In genomic region chr12:122183588-122183940, GRCh38 we compare ENCODE assay signal across 12 cellular contexts. TPM values are rescaled to one million over a fixed set of nuclear protein-coding genes. Genes with fewer than 3 reads are reported as not detected.
DNase-seq lines count a peak whose midpoint lies in the region; ATAC-seq, FAIRE-seq and TF ChIP-seq lines count a peak whose summit lies in the region.
"Had no signal": no experiment of that assay in that cellular context is flagged by ENCODE, and none has a peak within 500 bp of the region (broad histone marks: within the 10 kb centered on the region; RNA-seq: fewer than 3 reads in every experiment).

No MANE protein-coding gene starts in this region.

- no peak overlapping the region for H3K27ac Mint-ChIP-seq in activated B cell treated with CpG ODN at 0.5 μM for 24 hours

- WGBS in GM23248 (ENCODE audit: low coverage in 1 of 2, low lambda C conversion rate in 2 of 2, missing lambda C conversion rate in 2 of 2), 2 experiments = 71 to 80% methylated on average over 10 of the region's 10 CpGs

- H3K4me1 ChIP-seq in GM23248 (ENCODE audit: insufficient read depth) = peaks cover 4% of the 10 kb centered on the region; the same call in 1 of the 2 replicates
- H3K4me1 ChIP-seq in uterus = no peaks in the 10 kb centered on the region

- H3K4me3 Mint-ChIP-seq in activated B cell treated with CpG ODN at 0.5 μM for 24 hours = peak overlapping the region; percentile 66

- no peaks in the 10 kb centered on the region for H3K79me2 ChIP-seq in GM23248 (ENCODE audit: insufficient read depth)

- H2AFZ ChIP-seq in GM23248 = peak overlapping the region; percentile 80

- POLR2A ChIA-PET in activated B cell treated with CpG ODN at 0.5 μM for 24 hours (lab: Charles Lee) = interaction anchor here (0.5 to 0.9 kb wide), 2 partner anchors 39 to 42 kb away, joined by 3 to 5 read pairs; partner anchors contain the start of gene DIABLO

- H3K27me3 ChIP-seq in GM23248 (replicated peaks; ENCODE audit: insufficient read depth) (no peaks in the 10 kb centered on the region), uterus (no peaks in the 10 kb centered on the region)

- TF ChIP-seq CTCF in activated B cell treated with CpG ODN at 0.5 μM for 24 hours (IDR thresholded peaks at IDR 0.05) (no peak), uterus (IDR thresholded peaks at IDR 0.05) (no peak)

- no peaks in the 10 kb centered on the region for H3K9me2 ChIP-seq in GM23248 (ENCODE audit: insufficient read depth)

- peak overlapping the region; percentile 70 for H3K9ac ChIP-seq in GM23248

- in situ Hi-C loops in GM23248 (cut with MboI) = no loop called here

- peak overlapping the region; percentile 63 for H3K4me2 ChIP-seq in GM23248 (ENCODE audit: unreplicated experiment)

- H3F3A ChIP-seq in GM23248 (ENCODE audit: insufficient read depth) = peaks cover 8% of the 10 kb centered on the region

- no peaks in the 10 kb centered on the region for H3K27me3 Mint-ChIP-seq in activated B cell treated with CpG ODN at 0.5 μM for 24 hours

- no peak for DNase-seq in GM23248
- DNase-seq in activated B cell treated with CpG ODN at 0.5 μM for 24 hours = no peak
- no peak for DNase-seq in left ventricle myocardium superior
- DNase-seq in retina = peak; percentile 40
- DNase-seq in MV-4-11 (lab: John Stamatoyannopoulos, UW) = no peak
- no peak for DNase-seq in frontal cortex (ENCODE audit: low spot score in 2 of 2)
- DNase-seq in uterus = no peak
- DNase-seq: Karpas-422, midbrain had no signal

- no peaks in the 10 kb centered on the region for H3K36me3 Mint-ChIP-seq in activated B cell treated with CpG ODN at 0.5 μM for 24 hours (ENCODE audit: low read depth)

- TF ChIP-seq POLR2A in uterus (IDR thresholded peaks at IDR 0.05) = no peak

- H3K27ac ChIP-seq in GM23248 (no peak overlapping the region), uterus (no peak overlapping the region)

- no peak for ATAC-seq in activated B cell treated with CpG ODN at 0.5 μM for 24 hours (ENCODE audit: low read depth)
- peak; percentile 15 for ATAC-seq in left ventricle myocardium superior
- no peak for ATAC-seq in HG03135 (IDR thresholded peaks at IDR 0.05; ENCODE audit: unreplicated experiment)
- ATAC-seq: HCT116 had no signal

- no peaks in the 10 kb centered on the region for H3K36me3 ChIP-seq in GM23248 (ENCODE audit: low read depth)
- H3K36me3 ChIP-seq in uterus = no peaks in the 10 kb centered on the region

- H3K4me1 Mint-ChIP-seq in activated B cell treated with CpG ODN at 0.5 μM for 24 hours = peaks cover 20% of the 10 kb centered on the region

- peak overlapping the region; percentile 68; the same call in 1 of the 2 replicates for H3K4me3 ChIP-seq in GM23248
- H3K4me3 ChIP-seq in uterus = peak overlapping the region in 1 of 2 donors; percentile 34

- CTCF ChIA-PET in activated B cell treated with CpG ODN at 0.5 μM for 24 hours (lab: Charles Lee) = no interaction called here

- intact Hi-C loops in activated B cell treated with CpG ODN at 0.5 μM for 24 hours (cut with micrococcal nuclease) (no loop called here), left ventricle myocardium superior (cut with micrococcal nuclease) (no loop called here), uterus (cut with DNase I; ENCODE audit: low total_unique reads) (no loop called here)

- no peak for FAIRE-seq in frontal cortex (lab: Jason Lieb, UNC)

- H4K20me1 ChIP-seq in GM23248 (ENCODE audit: insufficient read depth) = no peaks in the 10 kb centered on the region

- no peaks in the 10 kb centered on the region for H3K9me3 Mint-ChIP-seq in activated B cell treated with CpG ODN at 0.5 μM for 24 hours

- H3K9me3 ChIP-seq in GM23248 (ENCODE audit: low read depth) = no peaks in the 10 kb centered on the region
- H3K9me3 ChIP-seq in uterus = no peaks in the 10 kb centered on the region

RNA-seq across cellular contexts. Expression of gene LRRC43, which starts 0.6 kb away (rescaled TPM):
- total RNA-seq in GM23248 (2014; rRNA removed; shearing (Covaris generic)) = 6.4 TPM in 1 of 2 replicates, not detected in the other
- polyA plus RNA-seq in GM23248 (2016; fragmentation: Nextera tagmentation; extraction: Ambion mirVana) = 1.5 and 1.9 TPM in 2 replicates
- total RNA-seq in activated B cell treated with CpG ODN at 0.5 μM for 24 hours = not detected in 2 replicates
- 1.4 TPM for total RNA-seq in left ventricle myocardium superior
- total RNA-seq in frontal cortex = 2.0 TPM
- 1 to 10 TPM in 2 of 4 donors, not detected in 2; 2.4 to 3.3 TPM for total RNA-seq in uterus

RNA-seq across cellular contexts. Expression of gene IL31, which starts 9.5 kb away (rescaled TPM):
- total RNA-seq in GM23248 (2014; rRNA removed; shearing (Covaris generic)) = not detected in 2 replicates
- polyA plus RNA-seq in GM23248 (2016; fragmentation: Nextera tagmentation; extraction: Ambion mirVana) = not detected in 2 replicates
- total RNA-seq in activated B cell treated with CpG ODN at 0.5 μM for 24 hours (not detected in 2 replicates), left ventricle myocardium superior (not detected), frontal cortex (not detected), uterus (not detected)
- polyA plus RNA-seq: adipose tissue had no signal

RNA-seq across cellular contexts. Expression of gene B3GNT4, which starts 19.9 kb away (rescaled TPM):
- 0.22 TPM in 1 of 2 replicates, not detected in the other for total RNA-seq in GM23248 (2014; rRNA removed; shearing (Covaris generic))
- 0.40 and 0.82 TPM in 2 replicates for polyA plus RNA-seq in GM23248 (2016; fragmentation: Nextera tagmentation; extraction: Ambion mirVana)
- total RNA-seq in activated B cell treated with CpG ODN at 0.5 μM for 24 hours (not detected in 2 replicates), left ventricle myocardium superior (not detected), frontal cortex (11.8 TPM), uterus (under 1 TPM in 1 of 4 donors, not detected in 3; 0.14 TPM)

RNA-seq across cellular contexts. Expression of gene DIABLO, which starts 42.3 kb away (rescaled TPM):
- 45.4 and 50.6 TPM in 2 replicates for total RNA-seq in GM23248 (2014; rRNA removed; shearing (Covaris generic))
- 66.0 and 67.6 TPM in 2 replicates for polyA plus RNA-seq in GM23248 (2016; fragmentation: Nextera tagmentation; extraction: Ambion mirVana)
- 39.8 and 51.3 TPM in 2 replicates for total RNA-seq in activated B cell treated with CpG ODN at 0.5 μM for 24 hours
- 30.4 TPM for total RNA-seq in left ventricle myocardium superior
- 57.5 TPM for total RNA-seq in frontal cortex
- 10 to 100 TPM; 46.2 to 68.9 (median 53.9) TPM for total RNA-seq in uterus

Comparison
In these comparisons a context has a peak if more than half of its experiments do, and no peak if none do; other contexts are left out.
1. RNA of gene B3GNT4, which starts 19.9 kb away (total RNA-seq): 11.8 TPM in frontal cortex (single experiment); 0.22 TPM in GM23248, not detected in activated B cell treated with CpG ODN at 0.5 μM for 24 hours, not detected in left ventricle myocardium superior (single experiment) and 0.14 TPM in uterus; every median in the first group is over 10 times any median in the second.